ENCODE assay signal across 8 cellular contexts in genomic region chr9:135500071-135500524, GRCh38. TPM values are rescaled to one million over a fixed set of nuclear protein-coding genes. Genes with fewer than 3 reads are reported as not detected.
DNase-seq lines count a peak whose midpoint lies in the region; ATAC-seq and TF ChIP-seq lines count a peak whose summit lies in the region.

No MANE protein-coding gene starts in this region.

- H3K9me3 ChIP-seq in OCI-LY3 (ENCODE audit: insufficient read depth, low read length): no peaks in the 10 kb centered on the region
- H3K9me3 ChIP-seq in duodenal mucosa (ENCODE audit: control insufficient read depth in 1 of 2, low read length in 2 of 2): no peaks in the 10 kb centered on the region

- peaks cover 24% of the 10 kb centered on the region for H4K20me1 ChIP-seq in OCI-LY3 (ENCODE audit: insufficient read depth, low read length)

- peaks cover 14% of the 10 kb centered on the region for H3K36me3 Mint-ChIP-seq in activated naive CD4-positive, alpha-beta T cell treated with anti-CD3 and anti-CD28 coated beads, Interleukin-2, amount 10 ng/mL, durations not matched to agents 7 days and 5 days
- peaks cover 0 to 8% of the 10 kb centered on the region in 2 donors for H3K36me3 Mint-ChIP-seq in naive B cell

- H3K27me3 ChIP-seq in OCI-LY3 (ENCODE audit: low read depth, low read length) (no peaks in the 10 kb centered on the region), duodenal mucosa (ENCODE audit: control insufficient read depth in 1 of 2, insufficient read depth in 2 of 2, low read length in 2 of 2) (no peaks in the 10 kb centered on the region)

- no peaks in the 10 kb centered on the region for H3K9me3 Mint-ChIP-seq in activated naive CD4-positive, alpha-beta T cell treated with anti-CD3 and anti-CD28 coated beads, Interleukin-2, amount 10 ng/mL, durations not matched to agents 7 days and 5 days
- H3K9me3 Mint-ChIP-seq in naive B cell: no peaks in the 10 kb centered on the region

- H2AFZ ChIP-seq in OCI-LY3 (ENCODE audit: low read depth, low read length): peak overlapping the region; percentile 77

- DNase-seq in activated naive CD4-positive, alpha-beta T cell treated with anti-CD3 and anti-CD28 coated beads, Interleukin-2, amount 10 ng/mL, durations not matched to agents 7 days and 5 days: no peak
- DNase-seq in activated naive CD4-positive, alpha-beta T cell (lab: John Stamatoyannopoulos, UW): no peak
- no peak for DNase-seq in naive B cell
- DNase-seq in NCI-H146 treated with DMSO at 0.1 percent for 48 hours (lab: John Stamatoyannopoulos, UW; ENCODE audit: unreplicated experiment): no peak
- DNase-seq in NCI-H524 treated with DMSO at 0.1 percent for 48 hours (lab: John Stamatoyannopoulos, UW): no peak

- H3K79me2 ChIP-seq in OCI-LY3 (ENCODE audit: low read length): peaks cover 25% of the 10 kb centered on the region

- TF ChIP-seq CTCF in OCI-LY3 (IDR thresholded peaks at IDR 0.05; ENCODE audit: low read depth, low read length): no peak

- peak overlapping the region; percentile 4 for H3K27ac ChIP-seq in OCI-LY3 (ENCODE audit: low read length)
- peak overlapping the region; percentile 50 for H3K27ac ChIP-seq in duodenal mucosa (ENCODE audit: low read depth, low read length)

- peak overlapping the region; percentile 91 for H3K9ac ChIP-seq in OCI-LY3 (ENCODE audit: low read length)
- peak overlapping the region; percentile 54 to 74 for H3K9ac ChIP-seq in duodenal mucosa (ENCODE audit: low read depth in 1 of 2, low read length in 2 of 2)

- CTCF ChIA-PET in activated naive CD4-positive, alpha-beta T cell treated with anti-CD3 and anti-CD28 coated beads, Interleukin-2, amount 10 ng/mL, durations not matched to agents 7 days and 5 days (lab: Charles Lee): no interaction called here

- H3K4me3 ChIP-seq in OCI-LY3 (ENCODE audit: low read length) (peak overlapping the region; percentile 86), duodenal mucosa (ENCODE audit: low read depth in 1 of 2, low read length in 2 of 2) (peak overlapping the region; percentile 90 to 92)

- peak overlapping the region; percentile 91 for H3K4me3 Mint-ChIP-seq in activated naive CD4-positive, alpha-beta T cell treated with anti-CD3 and anti-CD28 coated beads, Interleukin-2, amount 10 ng/mL, durations not matched to agents 7 days and 5 days
- peak overlapping the region; percentile 86 to 97 (median 94) for H3K4me3 Mint-ChIP-seq in naive B cell

- H3K4me1 Mint-ChIP-seq in activated naive CD4-positive, alpha-beta T cell treated with anti-CD3 and anti-CD28 coated beads, Interleukin-2, amount 10 ng/mL, durations not matched to agents 7 days and 5 days: peaks cover 18% of the 10 kb centered on the region
- H3K4me1 Mint-ChIP-seq in naive B cell: peaks cover 19 to 49% (median 29%) of the 10 kb centered on the region in 3 donors

- peaks cover 20% of the 10 kb centered on the region for H3K27me3 Mint-ChIP-seq in activated naive CD4-positive, alpha-beta T cell treated with anti-CD3 and anti-CD28 coated beads, Interleukin-2, amount 10 ng/mL, durations not matched to agents 7 days and 5 days
- H3K27me3 Mint-ChIP-seq in naive B cell: peaks cover 0 to 12% (median 0%) of the 10 kb centered on the region in 3 donors

- H3K36me3 ChIP-seq in OCI-LY3 (replicated peaks; ENCODE audit: low read depth, low read length) (peaks cover 26% of the 10 kb centered on the region), duodenal mucosa (ENCODE audit: control insufficient read depth in 1 of 2, insufficient read depth in 2 of 2, low read length in 2 of 2) (peaks cover 13 to 28% of the 10 kb centered on the region in 2 donors)

- ATAC-seq in naive B cell (ENCODE audit: low read depth in 2 of 2) (peak; percentile 9 to 13), HG02885 (IDR thresholded peaks at IDR 0.05; ENCODE audit: poor library complexity, unreplicated experiment) (no peak)

- H3K4me2 ChIP-seq in OCI-LY3 (ENCODE audit: low read length): peak overlapping the region; percentile 78

- H3K4me1 ChIP-seq in OCI-LY3 (ENCODE audit: low read length): peaks cover 13% of the 10 kb centered on the region
- peaks cover 8 to 20% of the 10 kb centered on the region in 2 donors for H3K4me1 ChIP-seq in duodenal mucosa (ENCODE audit: control insufficient read depth in 1 of 2, insufficient read depth in 2 of 2, low read length in 2 of 2)

- no peak overlapping the region for H3K27ac Mint-ChIP-seq in activated naive CD4-positive, alpha-beta T cell treated with anti-CD3 and anti-CD28 coated beads, Interleukin-2, amount 10 ng/mL, durations not matched to agents 7 days and 5 days
- peak overlapping the region in 2 of 6 donors; percentile 87 to 88 for H3K27ac Mint-ChIP-seq in naive B cell

RNA-seq across cellular contexts. Expression of gene MRPS2, which starts 0.4 kb away (rescaled TPM):
- polyA plus RNA-seq in naive B cell (ENCODE audit: low read depth in 6 of 6): 10 to 100 TPM; 41.5 to 57.9 (median 45.5) TPM

RNA-seq across cellular contexts. Expression of gene PPP1R26, which starts 20.5 kb away (rescaled TPM):
- under 1 TPM in 3 of 6 donors, not detected in 3; 0.27 to 0.47 (median 0.37) TPM for polyA plus RNA-seq in naive B cell (ENCODE audit: low read depth in 6 of 6)

RNA-seq across cellular contexts. Expression of gene LCN1, which starts 21.1 kb away (rescaled TPM):
- not detected for polyA plus RNA-seq in naive B cell (ENCODE audit: low read depth in 6 of 6)

RNA-seq across cellular contexts. Expression of gene OBP2A, which starts 45.8 kb away (rescaled TPM):
- polyA plus RNA-seq in naive B cell (ENCODE audit: low read depth in 6 of 6): not detected
